ENCODE assay signal across 9 cellular contexts in genomic region chr20:1423625-1424106, GRCh38. TPM values are rescaled to one million over a fixed set of nuclear protein-coding genes. Genes with fewer than 3 reads are reported as not detected.
DNase-seq lines count a peak whose midpoint lies in the region; ATAC-seq and TF ChIP-seq lines count a peak whose summit lies in the region.
"Had no signal": no experiment of that assay in that cellular context is flagged by ENCODE, and none has a peak within 500 bp of the region (broad histone marks: within the 10 kb centered on the region; RNA-seq: fewer than 3 reads in every experiment).

No MANE protein-coding gene starts in this region.

- no peaks in the 10 kb centered on the region for H3K9me2 ChIP-seq in SU-DHL-6 (replicated peaks; ENCODE audit: insufficient read depth, low read length)

- H3K79me2 ChIP-seq in SU-DHL-6 (ENCODE audit: insufficient read depth, low read length), result no peaks in the 10 kb centered on the region

- no peak overlapping the region for H3K4me3 Mint-ChIP-seq in CD4-positive, alpha-beta memory T cell
- H3K4me3 Mint-ChIP-seq in mesothelial cell of epicardium, result no peak overlapping the region
- H3K4me3 Mint-ChIP-seq: stimulated activated naive CD8-positive, alpha-beta T cell treated with anti-CD3 and anti-CD28 coated beads, Interleukin-15, Interleukin-2, amounts not matched to agents 100 ng/mL and 50 ng/mL, for 24 hours had no signal

- POLR2A ChIA-PET in CD4-positive, alpha-beta memory T cell (lab: Charles Lee; ENCODE audit: partially characterized antibody), result no interaction called here

- H3K27me3 ChIP-seq in CD4-positive, alpha-beta memory T cell (ENCODE audit: insufficient read depth, low read length), result no peaks in the 10 kb centered on the region
- H3K27me3 ChIP-seq in SU-DHL-6 (ENCODE audit: low read length) (no peaks in the 10 kb centered on the region), heart left ventricle (peaks cover 0 to 24% (median 0%) of the 10 kb centered on the region in 9 donors)
- H3K27me3 ChIP-seq in effector memory CD4-positive, alpha-beta T cell (replicated peaks; ENCODE audit: control insufficient read depth, insufficient read depth, low read length, poor library complexity, severe bottlenecking), result no peaks in the 10 kb centered on the region

- no peak overlapping the region for H3K9ac ChIP-seq in SU-DHL-6 (ENCODE audit: low read length)

- ATAC-seq in HG03045 (IDR thresholded peaks at IDR 0.05; ENCODE audit: unreplicated experiment) (no peak), heart left ventricle (no peak)

- H3K4me2 ChIP-seq in SU-DHL-6 (ENCODE audit: low read depth, low read length, poor library complexity, severe bottlenecking), result no peak overlapping the region

- H3K4me1 Mint-ChIP-seq in CD4-positive, alpha-beta memory T cell, result peaks cover 6 to 9% (median 6%) of the 10 kb centered on the region in 4 donors
- H3K4me1 Mint-ChIP-seq in mesothelial cell of epicardium, result no peaks in the 10 kb centered on the region

- peaks cover 2% of the 10 kb centered on the region in 2 donors for H3K27me3 Mint-ChIP-seq in CD4-positive, alpha-beta memory T cell
- peaks cover 5% of the 10 kb centered on the region for H3K27me3 Mint-ChIP-seq in mesothelial cell of epicardium (ENCODE audit: low read depth)

- TF ChIP-seq CTCF in SU-DHL-6 (IDR thresholded peaks at IDR 0.05; ENCODE audit: insufficient read depth, low read length, poor library complexity, severe bottlenecking), result no peak
- TF ChIP-seq CTCF in mesothelial cell of epicardium (IDR thresholded peaks at IDR 0.05; ENCODE audit: unreplicated experiment), result no peak
- no peak for TF ChIP-seq CTCF in heart left ventricle (IDR thresholded peaks at IDR 0.05)

- H3K36me3 ChIP-seq in CD4-positive, alpha-beta memory T cell (ENCODE audit: insufficient read depth, low read length), result no peaks in the 10 kb centered on the region
- no peaks in the 10 kb centered on the region for H3K36me3 ChIP-seq in SU-DHL-6 (ENCODE audit: low read length)
- no peaks in the 10 kb centered on the region for H3K36me3 ChIP-seq in heart left ventricle
- no peaks in the 10 kb centered on the region for H3K36me3 ChIP-seq in effector memory CD4-positive, alpha-beta T cell (ENCODE audit: control insufficient read depth, insufficient read depth, low read length)

- H3K36me3 Mint-ChIP-seq in CD4-positive, alpha-beta memory T cell, result peaks cover 4 to 6% of the 10 kb centered on the region in 2 donors
- no peaks in the 10 kb centered on the region for H3K36me3 Mint-ChIP-seq in mesothelial cell of epicardium

- CTCF ChIA-PET in CD4-positive, alpha-beta memory T cell (lab: Charles Lee; ENCODE audit: partially characterized antibody), result no interaction called here

- DNase-seq in CD4-positive, alpha-beta memory T cell, result peak in 4 of 5 donors; percentile 18 to 56 (median 20)
- DNase-seq in HCEC 1CT (peak; percentile 83), iPS DF 19.7 (ENCODE audit: low read depth, low spot score) (peak; percentile 91), mesothelial cell of epicardium (ENCODE audit: low spot score in 2 of 2, unreplicated experiment in 2 of 2) (no peak), heart left ventricle (no peak)
- no peak for DNase-seq in effector memory CD4-positive, alpha-beta T cell

- no peak overlapping the region for H3K27ac ChIP-seq in CD4-positive, alpha-beta memory T cell (ENCODE audit: low read depth, low read length)
- H3K27ac ChIP-seq in SU-DHL-6 (ENCODE audit: low read depth, low read length) (no peak overlapping the region), heart left ventricle (no peak overlapping the region)
- H3K27ac ChIP-seq in effector memory CD4-positive, alpha-beta T cell (ENCODE audit: insufficient read depth, low read length, poor library complexity, severe bottlenecking), result no peak overlapping the region

- H3K4me3 ChIP-seq in CD4-positive, alpha-beta memory T cell (ENCODE audit: low read length in 2 of 2), result no peak overlapping the region
- H3K4me3 ChIP-seq in SU-DHL-6 (ENCODE audit: insufficient read depth, low read length, poor library complexity, severe bottlenecking) (no peak overlapping the region), heart left ventricle (no peak overlapping the region)
- no peak overlapping the region for H3K4me3 ChIP-seq in effector memory CD4-positive, alpha-beta T cell (ENCODE audit: insufficient read depth, low read depth, low read length, poor library complexity, severe bottlenecking)

- intact Hi-C loops in CD4-positive, alpha-beta memory T cell (cut with micrococcal nuclease), result no loop called here
- intact Hi-C loops in heart left ventricle (cut with DNase I), result no loop called here

- H2AFZ ChIP-seq in SU-DHL-6 (ENCODE audit: low read depth, low read length, severe bottlenecking), result peak overlapping the region; percentile 5

- H4K20me1 ChIP-seq in SU-DHL-6 (ENCODE audit: low read depth, low read length), result no peaks in the 10 kb centered on the region

- H3F3A ChIP-seq in SU-DHL-6 (ENCODE audit: insufficient read depth), result no peaks in the 10 kb centered on the region

- WGBS in heart left ventricle, 4 donors, result 30 to 59% (median 41%) methylated on average over 7 of the region's 7 CpGs

- H3K9me3 ChIP-seq in CD4-positive, alpha-beta memory T cell (ENCODE audit: control insufficient read depth in 1 of 2, low read length in 2 of 2), result peaks cover 0 to 4% of the 10 kb centered on the region in 2 donors
- H3K9me3 ChIP-seq in SU-DHL-6 (ENCODE audit: insufficient read depth, low read length) (peaks cover 9% of the 10 kb centered on the region; the same call in 1 of the 2 replicates), heart left ventricle (peaks cover 0 to 15% (median 3%) of the 10 kb centered on the region in 12 donors)
- H3K9me3 ChIP-seq in effector memory CD4-positive, alpha-beta T cell (ENCODE audit: control insufficient read depth, low read length), result peaks cover 8% of the 10 kb centered on the region

- no peak for TF ChIP-seq POLR2A in heart left ventricle (IDR thresholded peaks at IDR 0.05)

- H3K9me3 Mint-ChIP-seq in CD4-positive, alpha-beta memory T cell, result peaks cover 3 to 37% (median 28%) of the 10 kb centered on the region in 8 donors
- peaks cover 15% of the 10 kb centered on the region for H3K9me3 Mint-ChIP-seq in mesothelial cell of epicardium

- H3K27ac Mint-ChIP-seq in CD4-positive, alpha-beta memory T cell, result no peak overlapping the region
- H3K27ac Mint-ChIP-seq in mesothelial cell of epicardium, result no peak overlapping the region
- H3K27ac Mint-ChIP-seq: stimulated activated naive CD8-positive, alpha-beta T cell treated with anti-CD3 and anti-CD28 coated beads, Interleukin-15, Interleukin-2, amounts not matched to agents 100 ng/mL and 50 ng/mL, for 24 hours had no signal

- no peaks in the 10 kb centered on the region for H3K4me1 ChIP-seq in CD4-positive, alpha-beta memory T cell (ENCODE audit: insufficient read depth, low read length)
- H3K4me1 ChIP-seq in heart left ventricle, result no peaks in the 10 kb centered on the region
- no peaks in the 10 kb centered on the region for H3K4me1 ChIP-seq in effector memory CD4-positive, alpha-beta T cell (ENCODE audit: control insufficient read depth, insufficient read depth, low read length, poor library complexity, severe bottlenecking)

RNA-seq across cellular contexts. Expression of gene FKBP1A, which starts 30.8 kb away (rescaled TPM):
- total RNA-seq in CD4-positive, alpha-beta memory T cell, result 10 to 100 TPM; 77.8 to 86.4 TPM
- 10 to 100 TPM; 47.0 to 62.2 TPM for polyA plus RNA-seq in CD4-positive, alpha-beta memory T cell
- total RNA-seq in mesothelial cell of epicardium, result 130 to 135 TPM (median 132 TPM) in 3 replicates
- total RNA-seq in heart left ventricle, result 100 to 1,000 TPM in 8 of 9 donors, 10 to 100 TPM in 1; 71.3 to 316 (median 144) TPM
- 100 to 1,000 TPM in 1 of 2 donors, 10 to 100 TPM in 1; 89.6 to 401 TPM for polyA plus RNA-seq in heart left ventricle

RNA-seq across cellular contexts. Expression of gene NSFL1C, which starts 43.0 kb away (rescaled TPM):
- 10 to 100 TPM; 57.5 to 65.8 TPM for total RNA-seq in CD4-positive, alpha-beta memory T cell
- polyA plus RNA-seq in CD4-positive, alpha-beta memory T cell, result 100 to 1,000 TPM in 1 of 2 donors, 10 to 100 TPM in 1; 77.3 to 105 TPM
- total RNA-seq in mesothelial cell of epicardium, result 73.7 to 76.7 TPM (median 74.8 TPM) in 3 replicates
- total RNA-seq in heart left ventricle, result 10 to 100 TPM; 27.9 to 66.6 (median 62.1) TPM
- polyA plus RNA-seq in heart left ventricle, result 10 to 100 TPM; 30.6 to 55.8 TPM

Comparison
In these comparisons a context has a peak if more than half of its experiments do, and no peak if none do; other contexts are left out.
1. DNase-seq: peak in CD4-positive, alpha-beta memory T cell (4 of 5), HCEC 1CT (single experiment) and iPS DF 19.7 (single experiment); none in mesothelial cell of epicardium (0 of 2), heart left ventricle (0 of 5) and effector memory CD4-positive, alpha-beta T cell (0 of 3).